2 cellular contexts compared by ENCODE assay signal in the genomic region with DNA sequence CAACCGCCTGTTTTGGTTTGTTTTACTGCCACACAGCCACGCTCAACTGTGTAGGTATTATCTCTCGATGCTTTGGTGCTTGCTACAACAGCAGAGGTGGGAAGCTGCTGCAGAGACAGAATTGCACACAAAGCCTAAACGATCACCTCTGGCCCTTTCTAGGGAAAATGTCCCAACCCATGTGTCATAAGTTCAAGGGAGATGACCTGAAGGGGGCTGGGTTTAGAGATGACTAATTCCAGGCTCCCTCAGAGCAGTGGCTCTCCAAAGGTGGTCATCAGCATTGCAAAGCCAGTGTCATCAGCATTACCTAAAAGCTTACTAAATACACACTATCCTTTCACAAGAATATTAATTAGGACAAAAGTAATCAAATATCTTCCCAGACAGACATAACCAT.
TF ChIP-seq lines count a peak whose summit lies in the region.

No MANE protein-coding gene starts in this region.

TF ChIP-seq in K562, 482 proteins besides CTCF, POLR2A, EP300 and RAD21:
- TF ChIP-seq, protein P1, sequence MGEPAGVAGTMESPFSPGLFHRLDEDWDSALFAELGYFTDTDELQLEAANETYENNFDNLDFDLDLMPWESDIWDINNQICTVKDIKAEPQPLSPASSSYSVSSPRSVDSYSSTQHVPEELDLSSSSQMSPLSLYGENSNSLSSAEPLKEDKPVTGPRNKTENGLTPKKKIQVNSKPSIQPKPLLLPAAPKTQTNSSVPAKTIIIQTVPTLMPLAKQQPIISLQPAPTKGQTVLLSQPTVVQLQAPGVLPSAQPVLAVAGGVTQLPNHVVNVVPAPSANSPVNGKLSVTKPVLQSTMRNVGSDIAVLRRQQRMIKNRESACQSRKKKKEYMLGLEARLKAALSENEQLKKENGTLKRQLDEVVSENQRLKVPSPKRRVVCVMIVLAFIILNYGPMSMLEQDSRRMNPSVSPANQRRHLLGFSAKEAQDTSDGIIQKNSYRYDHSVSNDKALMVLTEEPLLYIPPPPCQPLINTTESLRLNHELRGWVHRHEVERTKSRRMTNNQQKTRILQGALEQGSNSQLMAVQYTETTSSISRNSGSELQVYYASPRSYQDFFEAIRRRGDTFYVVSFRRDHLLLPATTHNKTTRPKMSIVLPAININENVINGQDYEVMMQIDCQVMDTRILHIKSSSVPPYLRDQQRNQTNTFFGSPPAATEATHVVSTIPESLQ (CRISPR knock-in tag; IDR thresholded peaks at IDR 0.05): no peak
- no peak for TF ChIP-seq FIP1L1 (IDR thresholded peaks at IDR 0.05; ENCODE audit: low read depth, low read length, poor library complexity, severe bottlenecking)
- TF ChIP-seq JUND (IDR thresholded peaks at IDR 0.05; ENCODE audit: borderline replicate concordance, low read depth, low read length): peak; percentile 13; the same call in 1 of the 2 replicates
- TF ChIP-seq JUND (tag; IDR thresholded peaks at IDR 0.05; ENCODE audit: borderline replicate concordance, low read depth, low read length): no peak
- no peak for TF ChIP-seq ZC3H4 (CRISPR knock-in tag; IDR thresholded peaks at IDR 0.05; ENCODE audit: borderline replicate concordance)
- TF ChIP-seq CHD1 (IDR thresholded peaks at IDR 0.05; ENCODE audit: low read length): no peak
- no peak for TF ChIP-seq SRSF9 (IDR thresholded peaks at IDR 0.05; ENCODE audit: borderline replicate concordance, low read depth, low read length)
- TF ChIP-seq, protein P2, sequence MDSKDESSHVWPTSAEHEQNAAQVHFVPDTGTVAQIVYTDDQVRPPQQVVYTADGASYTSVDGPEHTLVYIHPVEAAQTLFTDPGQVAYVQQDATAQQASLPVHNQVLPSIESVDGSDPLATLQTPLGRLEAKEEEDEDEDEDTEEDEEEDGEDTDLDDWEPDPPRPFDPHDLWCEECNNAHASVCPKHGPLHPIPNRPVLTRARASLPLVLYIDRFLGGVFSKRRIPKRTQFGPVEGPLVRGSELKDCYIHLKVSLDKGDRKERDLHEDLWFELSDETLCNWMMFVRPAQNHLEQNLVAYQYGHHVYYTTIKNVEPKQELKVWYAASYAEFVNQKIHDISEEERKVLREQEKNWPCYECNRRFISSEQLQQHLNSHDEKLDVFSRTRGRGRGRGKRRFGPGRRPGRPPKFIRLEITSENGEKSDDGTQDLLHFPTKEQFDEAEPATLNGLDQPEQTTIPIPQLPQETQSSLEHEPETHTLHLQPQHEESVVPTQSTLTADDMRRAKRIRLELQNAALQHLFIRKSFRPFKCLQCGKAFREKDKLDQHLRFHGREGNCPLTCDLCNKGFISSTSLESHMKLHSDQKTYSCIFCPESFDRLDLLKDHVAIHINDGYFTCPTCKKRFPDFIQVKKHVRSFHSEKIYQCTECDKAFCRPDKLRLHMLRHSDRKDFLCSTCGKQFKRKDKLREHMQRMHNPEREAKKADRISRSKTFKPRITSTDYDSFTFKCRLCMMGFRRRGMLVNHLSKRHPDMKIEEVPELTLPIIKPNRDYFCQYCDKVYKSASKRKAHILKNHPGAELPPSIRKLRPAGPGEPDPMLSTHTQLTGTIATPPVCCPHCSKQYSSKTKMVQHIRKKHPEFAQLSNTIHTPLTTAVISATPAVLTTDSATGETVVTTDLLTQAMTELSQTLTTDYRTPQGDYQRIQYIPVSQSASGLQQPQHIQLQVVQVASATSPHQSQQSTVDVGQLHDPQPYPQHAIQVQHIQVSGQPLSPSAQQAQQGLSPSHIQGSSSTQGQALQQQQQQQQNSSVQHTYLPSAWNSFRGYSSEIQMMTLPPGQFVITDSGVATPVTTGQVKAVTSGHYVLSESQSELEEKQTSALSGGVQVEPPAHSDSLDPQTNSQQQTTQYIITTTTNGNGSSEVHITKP (IDR thresholded peaks at IDR 0.05; ENCODE audit: partially characterized antibody): peak; percentile 19
- no peak for TF ChIP-seq CHD2 (IDR thresholded peaks at IDR 0.05; ENCODE audit: low read depth, low read length)
- TF ChIP-seq RBFOX2 (IDR thresholded peaks at IDR 0.05; ENCODE audit: low read depth, low read length): no peak
- TF ChIP-seq ZNF175 (CRISPR knock-in tag; IDR thresholded peaks at IDR 0.05; ENCODE audit: low read depth): no peak
- no peak for TF ChIP-seq FOXJ3 (CRISPR knock-in tag; IDR thresholded peaks at IDR 0.05)
- TF ChIP-seq, protein P3, sequence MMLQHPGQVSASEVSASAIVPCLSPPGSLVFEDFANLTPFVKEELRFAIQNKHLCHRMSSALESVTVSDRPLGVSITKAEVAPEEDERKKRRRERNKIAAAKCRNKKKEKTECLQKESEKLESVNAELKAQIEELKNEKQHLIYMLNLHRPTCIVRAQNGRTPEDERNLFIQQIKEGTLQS (IDR thresholded peaks at IDR 0.05): peak; percentile 36
- TF ChIP-seq, protein P3 (CRISPR knock-in tag; conservative IDR thresholded peaks at IDR 0.05): no peak
- no peak for TF ChIP-seq BRD9 (IDR thresholded peaks at IDR 0.05; ENCODE audit: low read depth, partially characterized antibody)
- no peak for TF ChIP-seq TCF7 (IDR thresholded peaks at IDR 0.05; ENCODE audit: borderline replicate concordance)
- TF ChIP-seq RUNX1 (IDR thresholded peaks at IDR 0.05; ENCODE audit: low read depth): no peak
- TF ChIP-seq FOSL1 (tag; conservative IDR thresholded peaks at IDR 0.05): peak; percentile 26; the same call in 1 of the 2 replicates
- TF ChIP-seq, protein P4, sequence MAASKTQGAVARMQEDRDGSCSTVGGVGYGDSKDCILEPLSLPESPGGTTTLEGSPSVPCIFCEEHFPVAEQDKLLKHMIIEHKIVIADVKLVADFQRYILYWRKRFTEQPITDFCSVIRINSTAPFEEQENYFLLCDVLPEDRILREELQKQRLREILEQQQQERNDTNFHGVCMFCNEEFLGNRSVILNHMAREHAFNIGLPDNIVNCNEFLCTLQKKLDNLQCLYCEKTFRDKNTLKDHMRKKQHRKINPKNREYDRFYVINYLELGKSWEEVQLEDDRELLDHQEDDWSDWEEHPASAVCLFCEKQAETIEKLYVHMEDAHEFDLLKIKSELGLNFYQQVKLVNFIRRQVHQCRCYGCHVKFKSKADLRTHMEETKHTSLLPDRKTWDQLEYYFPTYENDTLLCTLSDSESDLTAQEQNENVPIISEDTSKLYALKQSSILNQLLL (CRISPR knock-in tag; IDR thresholded peaks at IDR 0.05; ENCODE audit: borderline replicate concordance): no peak
- TF ChIP-seq, protein P5, sequence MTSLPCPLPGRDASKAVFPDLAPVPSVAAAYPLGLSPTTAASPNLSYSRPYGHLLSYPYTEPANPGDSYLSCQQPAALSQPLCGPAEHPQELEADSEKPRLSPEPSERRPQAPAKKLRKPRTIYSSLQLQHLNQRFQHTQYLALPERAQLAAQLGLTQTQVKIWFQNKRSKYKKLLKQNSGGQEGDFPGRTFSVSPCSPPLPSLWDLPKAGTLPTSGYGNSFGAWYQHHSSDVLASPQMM (CRISPR knock-in tag; IDR thresholded peaks at IDR 0.05): no peak
- TF ChIP-seq TCFL5 (CRISPR knock-in tag; conservative IDR thresholded peaks at IDR 0.05): no peak
- no peak for TF ChIP-seq TEAD4 (IDR thresholded peaks at IDR 0.05; ENCODE audit: low read length)
- TF ChIP-seq TEAD4 (CRISPR knock-in tag; IDR thresholded peaks at IDR 0.05; ENCODE audit: borderline replicate concordance): no peak
- TF ChIP-seq RNF2 (IDR thresholded peaks at IDR 0.05): no peak
- no peak for TF ChIP-seq PHF8 (IDR thresholded peaks at IDR 0.05; ENCODE audit: borderline replicate concordance, low read length)

TF ChIP-seq in liver, 16 proteins besides CTCF, POLR2A, EP300 and RAD21 (continued from another document):
- TF ChIP-seq, protein P6, sequence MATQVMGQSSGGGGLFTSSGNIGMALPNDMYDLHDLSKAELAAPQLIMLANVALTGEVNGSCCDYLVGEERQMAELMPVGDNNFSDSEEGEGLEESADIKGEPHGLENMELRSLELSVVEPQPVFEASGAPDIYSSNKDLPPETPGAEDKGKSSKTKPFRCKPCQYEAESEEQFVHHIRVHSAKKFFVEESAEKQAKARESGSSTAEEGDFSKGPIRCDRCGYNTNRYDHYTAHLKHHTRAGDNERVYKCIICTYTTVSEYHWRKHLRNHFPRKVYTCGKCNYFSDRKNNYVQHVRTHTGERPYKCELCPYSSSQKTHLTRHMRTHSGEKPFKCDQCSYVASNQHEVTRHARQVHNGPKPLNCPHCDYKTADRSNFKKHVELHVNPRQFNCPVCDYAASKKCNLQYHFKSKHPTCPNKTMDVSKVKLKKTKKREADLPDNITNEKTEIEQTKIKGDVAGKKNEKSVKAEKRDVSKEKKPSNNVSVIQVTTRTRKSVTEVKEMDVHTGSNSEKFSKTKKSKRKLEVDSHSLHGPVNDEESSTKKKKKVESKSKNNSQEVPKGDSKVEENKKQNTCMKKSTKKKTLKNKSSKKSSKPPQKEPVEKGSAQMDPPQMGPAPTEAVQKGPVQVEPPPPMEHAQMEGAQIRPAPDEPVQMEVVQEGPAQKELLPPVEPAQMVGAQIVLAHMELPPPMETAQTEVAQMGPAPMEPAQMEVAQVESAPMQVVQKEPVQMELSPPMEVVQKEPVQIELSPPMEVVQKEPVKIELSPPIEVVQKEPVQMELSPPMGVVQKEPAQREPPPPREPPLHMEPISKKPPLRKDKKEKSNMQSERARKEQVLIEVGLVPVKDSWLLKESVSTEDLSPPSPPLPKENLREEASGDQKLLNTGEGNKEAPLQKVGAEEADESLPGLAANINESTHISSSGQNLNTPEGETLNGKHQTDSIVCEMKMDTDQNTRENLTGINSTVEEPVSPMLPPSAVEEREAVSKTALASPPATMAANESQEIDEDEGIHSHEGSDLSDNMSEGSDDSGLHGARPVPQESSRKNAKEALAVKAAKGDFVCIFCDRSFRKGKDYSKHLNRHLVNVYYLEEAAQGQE (IDR thresholded peaks at IDR 0.05): no peak
- no peak for TF ChIP-seq TAF1 (conservative IDR thresholded peaks at IDR 0.05)
- TF ChIP-seq, protein P7, sequence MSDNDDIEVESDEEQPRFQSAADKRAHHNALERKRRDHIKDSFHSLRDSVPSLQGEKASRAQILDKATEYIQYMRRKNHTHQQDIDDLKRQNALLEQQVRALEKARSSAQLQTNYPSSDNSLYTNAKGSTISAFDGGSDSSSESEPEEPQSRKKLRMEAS (IDR thresholded peaks at IDR 0.05): no peak
- TF ChIP-seq JUND (IDR thresholded peaks at IDR 0.05): peak; percentile 44 to 52
- TF ChIP-seq SP1 (IDR thresholded peaks at IDR 0.05): no peak
- peak; percentile 30 to 58 for TF ChIP-seq RXRA (IDR thresholded peaks at IDR 0.05)
- TF ChIP-seq GABPA (IDR thresholded peaks at IDR 0.05 in 1 of 2, conservative IDR thresholded peaks at IDR 0.05 in 1 of 2): peak in 1 of 2 donors; percentile 14
- TF ChIP-seq FOXA2 (IDR thresholded peaks at IDR 0.05): no peak
- TF ChIP-seq, protein P3 (IDR thresholded peaks at IDR 0.05): peak; percentile 22
